ENCODE assay signal across 8 cellular contexts in genomic region chr12:56257071-56257470, GRCh38. TPM values are rescaled to one million over a fixed set of nuclear protein-coding genes. Genes with fewer than 3 reads are reported as not detected.
DNase-seq lines count a peak whose midpoint lies in the region; ATAC-seq, FAIRE-seq and TF ChIP-seq lines count a peak whose summit lies in the region.

No MANE protein-coding gene starts in this region.

- H3K9me3 Mint-ChIP-seq in central memory CD8-positive, alpha-beta T cell: no peaks in the 10 kb centered on the region
- H3K9me3 Mint-ChIP-seq in naive B cell: no peaks in the 10 kb centered on the region

- H2BK120ac ChIP-seq in IMR-90 (ENCODE audit: low read depth, low read length): no peak overlapping the region

- H3K79me1 ChIP-seq in IMR-90 (ENCODE audit: low read depth in 1 of 2, low read length in 2 of 2): peaks cover 40 to 57% of the 10 kb centered on the region in 2 experiments

- H4K20me1 ChIP-seq in IMR-90 (ENCODE audit: insufficient read depth, low read length): peaks cover 42% of the 10 kb centered on the region

- ATAC-seq in A549 (no peak), IMR-90 (ENCODE audit: low read depth) (no peak), naive B cell (ENCODE audit: low read depth in 2 of 2) (no peak), HG02885 (IDR thresholded peaks at IDR 0.05; ENCODE audit: poor library complexity, unreplicated experiment) (no peak)
- ATAC-seq in central memory CD8-positive, alpha-beta T cell (replicated peaks; ENCODE audit: extremely low read depth, poor library complexity, severe bottlenecking): no peak

- intact Hi-C loops in IMR-90 (cut with micrococcal nuclease): no loop called here

- WGBS in A549 (ENCODE audit: missing lambda C conversion rate): 48% methylated on average over 8 of the region's 8 CpGs
- no CpG with 5 or more reads among the region's 8 CpGs for WGBS in IMR-90 (ENCODE audit: extremely low coverage in 2 of 2, insufficient read length in 1 of 2), 2 experiments

- H2AK5ac ChIP-seq in IMR-90 (ENCODE audit: low read depth, low read length): peak overlapping the region; percentile 83

- no peak overlapping the region; a peak in 2 of 4 replicates for H4K8ac ChIP-seq in IMR-90 (ENCODE audit: low read depth in 2 of 2, low read length in 2 of 2)

- POLR2A ChIA-PET in A549 (lab: Yijun Ruan, JAX): interaction anchor here (1.5 to 2.7 kb wide), 3 partner anchors 10 to 43 kb away, joined by 3 to 21 read pairs (median 16); partner anchors contain the start of genes COQ10A, CS and RNF41
- POLR2A ChIA-PET in IMR-90 (lab: Charles Lee; ENCODE audit: unreplicated experiment): no interaction called here

- no peak overlapping the region for H3K56ac ChIP-seq in IMR-90 (ENCODE audit: extremely low read depth, insufficient read depth, low read length)

- H3K27me3 Mint-ChIP-seq in central memory CD8-positive, alpha-beta T cell: no peaks in the 10 kb centered on the region
- H3K27me3 Mint-ChIP-seq in naive B cell: no peaks in the 10 kb centered on the region

- H2BK20ac ChIP-seq in IMR-90 (ENCODE audit: low read depth, low read length): no peak overlapping the region

- H3K36me3 ChIP-seq in IMR-90 (ENCODE audit: control insufficient read depth, insufficient read depth, low read length): peaks cover 47% of the 10 kb centered on the region

- FAIRE-seq in A549 (lab: Jason Lieb, UNC): no peak

- peak overlapping the region; percentile 94 for H3K4me3 ChIP-seq in A549
- peak overlapping the region; percentile 94 for H3K4me3 ChIP-seq in IMR-90 (ENCODE audit: insufficient read depth, low read depth, low read length)

- peak overlapping the region; percentile 55 for H2BK5ac ChIP-seq in IMR-90 (ENCODE audit: low read depth, low read length, poor library complexity, severe bottlenecking)

- H2AK9ac ChIP-seq in IMR-90 (replicated peaks; ENCODE audit: low read depth, low read length, poor library complexity): peak overlapping the region; percentile 97

- peak overlapping the region; percentile 75 for H3K14ac ChIP-seq in IMR-90 (replicated peaks; ENCODE audit: low read depth, low read length)

- H3K18ac ChIP-seq in IMR-90 (ENCODE audit: low read depth, low read length): no peak overlapping the region

- no peak overlapping the region for H4K5ac ChIP-seq in IMR-90 (ENCODE audit: low read depth, low read length)

- H3K27ac Mint-ChIP-seq in central memory CD8-positive, alpha-beta T cell (ENCODE audit: low read depth): peak overlapping the region; percentile 76
- H3K27ac Mint-ChIP-seq in naive B cell: peak overlapping the region in 4 of 6 donors; percentile 2 to 90 (median 80)

- H3K4me2 ChIP-seq in A549: peak overlapping the region; percentile 79
- peak overlapping the region; percentile 92 for H3K4me2 ChIP-seq in IMR-90 (ENCODE audit: low read depth, low read length)

- TF ChIP-seq CTCF in A549 (IDR thresholded peaks at IDR 0.05) (no peak), IMR-90 (conservative IDR thresholded peaks at IDR 0.05; ENCODE audit: low read depth, low read length) (no peak)

- DNase-seq in A549 (ENCODE audit: low read depth in 1 of 2, low spot score in 1 of 2): no peak
- no peak for DNase-seq in IMR-90
- DNase-seq in central memory CD8-positive, alpha-beta T cell (ENCODE audit: low spot score in 2 of 2): no peak
- no peak for DNase-seq in naive B cell
- DNase-seq in NCI-H2081 treated with DMSO at 0.1 percent for 48 hours (lab: John Stamatoyannopoulos, UW): no peak
- no peak for DNase-seq in A172 (ENCODE audit: low spot score)
- no peak for DNase-seq in NK-92 treated with Interleukin-12 subunit alpha and Interleukin-12 subunit beta, amount 100 ng/mL, for 24 hours (lab: John Stamatoyannopoulos, UW)

- H3K4me3 Mint-ChIP-seq in central memory CD8-positive, alpha-beta T cell: peak overlapping the region; percentile 96
- H3K4me3 Mint-ChIP-seq in naive B cell: peak overlapping the region; percentile 79 to 93 (median 86)

- peak overlapping the region; percentile 92 to 97 for H3K27ac ChIP-seq in A549
- H3K27ac ChIP-seq in IMR-90 (ENCODE audit: insufficient read depth, low read length): peak overlapping the region; percentile 30

- peak overlapping the region; percentile 83 for H3K4ac ChIP-seq in IMR-90 (ENCODE audit: low read depth, low read length)

- TF ChIP-seq POLR2A in A549 (IDR thresholded peaks at IDR 0.05; ENCODE audit: low read length) (no peak), IMR-90 (IDR thresholded peaks at IDR 0.05; ENCODE audit: low read depth, low read length) (no peak)

- peaks cover 29% of the 10 kb centered on the region for H3K4me1 Mint-ChIP-seq in central memory CD8-positive, alpha-beta T cell
- H3K4me1 Mint-ChIP-seq in naive B cell: peaks cover 18 to 24% (median 22%) of the 10 kb centered on the region in 3 donors

- dilution Hi-C loops in IMR-90 (cut with HindIII; ENCODE audit: low sequenced_read_pairs, unreplicated experiment): no loop called here

- no peak for TF ChIP-seq EP300 in A549 (IDR thresholded peaks at IDR 0.05)

- no peak overlapping the region for H2AFZ ChIP-seq in IMR-90 (replicated peaks; ENCODE audit: low read length, poor library complexity)

- no peaks in the 10 kb centered on the region for H3K9me3 ChIP-seq in A549
- H3K9me3 ChIP-seq in IMR-90 (ENCODE audit: control insufficient read depth, insufficient read depth, low read length): no peaks in the 10 kb centered on the region

- peaks cover 40% of the 10 kb centered on the region for H3K4me1 ChIP-seq in A549
- peaks cover 21% of the 10 kb centered on the region for H3K4me1 ChIP-seq in IMR-90 (ENCODE audit: control insufficient read depth, insufficient read depth, low read length)

- CTCF ChIA-PET in A549 (lab: Yijun Ruan, JAX) (interaction anchor here (1.0 to 14.6 kb wide), 17 partner anchors 9 to 518 kb away, joined by 3 to 146 read pairs (median 15); partner anchors contain the start of genes COQ10A, RNF41, SMARCC2 and ZC3H10), IMR-90 (lab: Yijun Ruan, JAX) (interaction anchor here (1.1 kb wide), 1 partner anchor 35 kb away, joined by 4 read pairs; the partner anchor contains the start of gene RNF41)

- H3K23ac ChIP-seq in IMR-90 (ENCODE audit: low read depth, low read length): peak overlapping the region; percentile 94

- no peak overlapping the region for H2BK15ac ChIP-seq in IMR-90 (ENCODE audit: low read depth, low read length)

- H3K36me3 Mint-ChIP-seq in central memory CD8-positive, alpha-beta T cell (ENCODE audit: insufficient read depth): peaks cover 40% of the 10 kb centered on the region
- H3K36me3 Mint-ChIP-seq in naive B cell: peaks cover 3 to 18% of the 10 kb centered on the region in 2 donors

- BruUV-seq in IMR-90 (replicated peaks; lab: Mats Ljungman, UMichigan): no TSS peak

- H3K9me1 ChIP-seq in IMR-90 (ENCODE audit: insufficient read depth, low read length): peaks cover 27% of the 10 kb centered on the region

- TF ChIP-seq RAD21 in A549 (conservative IDR thresholded peaks at IDR 0.05 in 1 of 2, IDR thresholded peaks at IDR 0.05 in 1 of 2) (no peak), IMR-90 (IDR thresholded peaks at IDR 0.05; ENCODE audit: low read length) (no peak)

- 0 out of 2 replicates have a peak overlapping the region, but pooled peaks have one; percentile 28 for H4K91ac ChIP-seq in IMR-90 (ENCODE audit: insufficient read depth, low read depth, low read length)

- H3K9ac ChIP-seq in IMR-90 (ENCODE audit: low read depth, low read length): peak overlapping the region; percentile 96

- in situ Hi-C loops in IMR-90 (cut with MboI; ENCODE audit: low sequenced_read_pairs): no loop called here

- no peaks in the 10 kb centered on the region for H3K27me3 ChIP-seq in IMR-90 (ENCODE audit: control insufficient read depth, insufficient read depth, low read length)

RNA-seq across cellular contexts. Expression of gene ANKRD52, which starts 1.1 kb away (rescaled TPM):
- 26.1 and 35.1 TPM in 2 replicates for polyA plus RNA-seq in A549 (2011; rRNA removed)
- 31.9 and 40.1 TPM in 2 replicates for polyA plus RNA-seq in A549 (2012; cell fraction: cytosol; rRNA removed)
- 109 and 119 TPM in 2 replicates for polyA plus RNA-seq in A549 (2012; cell fraction: nucleus; rRNA removed)
- polyA plus RNA-seq in A549 (2017; fragmentation: RNase III; extraction: RNeasy Plus Mini Kit Qiagen cat#74134 plus additional on column Dnase treatment): 47.4 to 48.7 TPM (median 48.0 TPM) in 3 replicates
- polyA minus RNA-seq in A549 (2011; rRNA and poly(A)+ RNA removed): 57.3 and 62.5 TPM in 2 replicates
- 15.4 and 16.1 TPM in 2 replicates for total RNA-seq in IMR-90 (2012; rRNA removed)
- polyA plus RNA-seq in IMR-90 (2012; rRNA removed): 35.9 and 36.2 TPM in 2 replicates
- polyA plus RNA-seq in IMR-90 (2012; cell fraction: cytosol; rRNA removed): 21.3 and 23.2 TPM in 2 replicates
- 93.6 and 111 TPM in 2 replicates for polyA plus RNA-seq in IMR-90 (2012; cell fraction: nucleus; rRNA removed; ENCODE audit: low replicate concordance)
- polyA plus RNA-seq in naive B cell (ENCODE audit: low read depth in 6 of 6): 10 to 100 TPM in 3 of 6 donors, 1 to 10 TPM in 3; 2.3 to 13.2 (median 8.0) TPM
- total RNA-seq in A172 (2014; rRNA removed; shearing (Covaris generic)): 33.4 and 34.0 TPM in 2 replicates

RNA-seq across cellular contexts. Expression of gene COQ10A, which starts 9.7 kb away (rescaled TPM):
- polyA plus RNA-seq in A549 (2011; rRNA removed): 40.9 and 41.2 TPM in 2 replicates
- 33.5 and 38.0 TPM in 2 replicates for polyA plus RNA-seq in A549 (2012; cell fraction: cytosol; rRNA removed)
- polyA plus RNA-seq in A549 (2012; cell fraction: nucleus; rRNA removed): 73.4 and 87.0 TPM in 2 replicates
- 20.7 to 23.5 TPM (median 23.2 TPM) in 3 replicates for polyA plus RNA-seq in A549 (2017; fragmentation: RNase III; extraction: RNeasy Plus Mini Kit Qiagen cat#74134 plus additional on column Dnase treatment)
- polyA minus RNA-seq in A549 (2011; rRNA and poly(A)+ RNA removed): 20.8 and 21.3 TPM in 2 replicates
- 4.7 TPM in 2 replicates for total RNA-seq in IMR-90 (2012; rRNA removed)
- 10.2 and 10.8 TPM in 2 replicates for polyA plus RNA-seq in IMR-90 (2012; rRNA removed)
- polyA plus RNA-seq in IMR-90 (2012; cell fraction: cytosol; rRNA removed): 4.8 and 6.9 TPM in 2 replicates
- polyA plus RNA-seq in IMR-90 (2012; cell fraction: nucleus; rRNA removed; ENCODE audit: low replicate concordance): 45.7 and 51.7 TPM in 2 replicates
- polyA plus RNA-seq in naive B cell (ENCODE audit: low read depth in 6 of 6): 10 to 100 TPM in 5 of 6 donors, 1 to 10 TPM in 1; 9.5 to 16.6 (median 14.2) TPM
- 21.5 and 34.6 TPM in 2 replicates for total RNA-seq in A172 (2014; rRNA removed; shearing (Covaris generic))

RNA-seq across cellular contexts. Expression of gene SLC39A5, which starts 27.2 kb away (rescaled TPM):
- polyA plus RNA-seq in A549 (2011; rRNA removed) (0.42 TPM in 1 of 2 replicates, not detected in the other), A549 (2017; fragmentation: RNase III; extraction: RNeasy Plus Mini Kit Qiagen cat#74134 plus additional on column Dnase treatment) (0.09 to 0.23 TPM in 2 of 3 replicates, not detected in the other), IMR-90 (2012; rRNA removed) (not detected in 2 replicates), naive B cell (ENCODE audit: low read depth in 6 of 6) (not detected)
- polyA plus RNA-seq in A549 (2012; cell fraction: cytosol; rRNA removed): 0.17 and 0.21 TPM in 2 replicates
- 0.70 and 0.78 TPM in 2 replicates for polyA plus RNA-seq in A549 (2012; cell fraction: nucleus; rRNA removed)
- polyA minus RNA-seq in A549 (2011; rRNA and poly(A)+ RNA removed): 1.2 TPM in 1 of 2 replicates, not detected in the other
- total RNA-seq in IMR-90 (2012; rRNA removed): not detected in 2 replicates
- 0.02 TPM in 1 of 2 replicates, not detected in the other for polyA plus RNA-seq in IMR-90 (2012; cell fraction: cytosol; rRNA removed)
- 0.77 and 0.96 TPM in 2 replicates for polyA plus RNA-seq in IMR-90 (2012; cell fraction: nucleus; rRNA removed; ENCODE audit: low replicate concordance)
- total RNA-seq in A172 (2014; rRNA removed; shearing (Covaris generic)): not detected in 2 replicates

RNA-seq across cellular contexts. Expression of gene NABP2, which starts 32.9 kb away (rescaled TPM):
- polyA plus RNA-seq in A549 (2011; rRNA removed) (86.1 and 86.7 TPM in 2 replicates), A549 (2017; fragmentation: RNase III; extraction: RNeasy Plus Mini Kit Qiagen cat#74134 plus additional on column Dnase treatment) (64.1 to 69.6 TPM (median 65.2 TPM) in 3 replicates), IMR-90 (2012; rRNA removed) (37.4 and 42.5 TPM in 2 replicates), naive B cell (ENCODE audit: low read depth in 6 of 6) (1 to 10 TPM in 5 of 6 donors, under 1 TPM in 1; 0.73 to 5.7 (median 3.9) TPM)
- polyA plus RNA-seq in A549 (2012; cell fraction: cytosol; rRNA removed): 96.7 and 97.4 TPM in 2 replicates
- 21.4 and 27.6 TPM in 2 replicates for polyA plus RNA-seq in A549 (2012; cell fraction: nucleus; rRNA removed)
- 31.6 and 42.1 TPM in 2 replicates for polyA minus RNA-seq in A549 (2011; rRNA and poly(A)+ RNA removed)
- total RNA-seq in IMR-90 (2012; rRNA removed): 29.2 and 31.4 TPM in 2 replicates
- polyA plus RNA-seq in IMR-90 (2012; cell fraction: cytosol; rRNA removed): 32.7 and 41.6 TPM in 2 replicates
- polyA plus RNA-seq in IMR-90 (2012; cell fraction: nucleus; rRNA removed; ENCODE audit: low replicate concordance): 6.7 and 10.2 TPM in 2 replicates
- 60.9 and 65.0 TPM in 2 replicates for total RNA-seq in A172 (2014; rRNA removed; shearing (Covaris generic))

RNA-seq across cellular contexts. Expression of gene RNF41, which starts 35.3 kb away (rescaled TPM):
- polyA plus RNA-seq in A549 (2011; rRNA removed) (47.8 and 65.1 TPM in 2 replicates), A549 (2017; fragmentation: RNase III; extraction: RNeasy Plus Mini Kit Qiagen cat#74134 plus additional on column Dnase treatment) (20.2 to 21.7 TPM (median 20.7 TPM) in 3 replicates), IMR-90 (2012; rRNA removed) (112 and 125 TPM in 2 replicates), naive B cell (ENCODE audit: low read depth in 6 of 6) (100 to 1,000 TPM in 5 of 6 donors, 10 to 100 TPM in 1; 95.2 to 136 (median 109) TPM)
- 53.7 and 59.6 TPM in 2 replicates for polyA plus RNA-seq in A549 (2012; cell fraction: cytosol; rRNA removed)
- polyA plus RNA-seq in A549 (2012; cell fraction: nucleus; rRNA removed): 32.1 and 44.8 TPM in 2 replicates
- 168 and 180 TPM in 2 replicates for polyA minus RNA-seq in A549 (2011; rRNA and poly(A)+ RNA removed)
- 191 and 272 TPM in 2 replicates for total RNA-seq in IMR-90 (2012; rRNA removed)
- polyA plus RNA-seq in IMR-90 (2012; cell fraction: cytosol; rRNA removed): 83.1 and 122 TPM in 2 replicates
- 45.0 and 90.2 TPM in 2 replicates for polyA plus RNA-seq in IMR-90 (2012; cell fraction: nucleus; rRNA removed; ENCODE audit: low replicate concordance)
- total RNA-seq in A172 (2014; rRNA removed; shearing (Covaris generic)): 51.8 and 52.9 TPM in 2 replicates
